Comparison of ENCODE assay signal across 14 cellular contexts in genomic region chr7:55439627-55440026, GRCh38.
DNase-seq lines count a peak whose midpoint lies in the region; ATAC-seq and TF ChIP-seq lines count a peak whose summit lies in the region.
"Had no signal": no experiment of that assay in that cellular context is flagged by ENCODE, and none has a peak within 500 bp of the region (broad histone marks: within the 10 kb centered on the region; RNA-seq: fewer than 3 reads in every experiment).

No MANE protein-coding gene starts in this region.

- H3K9me3 Mint-ChIP-seq in activated naive CD4-positive, alpha-beta T cell treated with anti-CD3 and anti-CD28 coated beads for 36 hours: no peaks in the 10 kb centered on the region
- H3K9me3 Mint-ChIP-seq in activated naive CD4-positive, alpha-beta T cell treated with anti-CD3 and anti-CD28 coated beads, Interleukin-2, amount 10 ng/mL, durations not matched to agents 7 days and 5 days: no peaks in the 10 kb centered on the region
- H3K9me3 Mint-ChIP-seq: effector memory CD8-positive, alpha-beta T cell; neural crest cell had no signal

- H2AFZ ChIP-seq in PC-9: no peak overlapping the region

- POLR2A ChIA-PET in PC-9 (lab: Charles Lee; ENCODE audit: unreplicated experiment): no interaction called here

- no peaks in the 10 kb centered on the region for H3K79me2 ChIP-seq in PC-9 (ENCODE audit: low read depth)

- ATAC-seq in HG02610 (IDR thresholded peaks at IDR 0.05; ENCODE audit: unreplicated experiment): no peak
- ATAC-seq: effector memory CD8-positive, alpha-beta T cell had no signal

- H3K4me3 ChIP-seq in skeletal muscle satellite cell (ENCODE audit: low read length) (no peak overlapping the region), PC-9 (no peak overlapping the region)
- H3K4me3 ChIP-seq: thoracic aorta had no signal

- H3K4me1 ChIP-seq in skeletal muscle satellite cell (ENCODE audit: control insufficient read depth, insufficient read depth, low read length): peaks cover 26% of the 10 kb centered on the region
- H3K4me1 ChIP-seq in PC-9 (replicated peaks; ENCODE audit: insufficient read depth): no peaks in the 10 kb centered on the region
- H3K4me1 ChIP-seq: Caco-2 had no signal

- no peaks in the 10 kb centered on the region for H4K20me1 ChIP-seq in PC-9 (ENCODE audit: insufficient read depth)

- CTCF ChIA-PET in activated naive CD4-positive, alpha-beta T cell treated with anti-CD3 and anti-CD28 coated beads for 36 hours (lab: Charles Lee): no interaction called here
- CTCF ChIA-PET in activated naive CD4-positive, alpha-beta T cell treated with anti-CD3 and anti-CD28 coated beads, Interleukin-2, amount 10 ng/mL, durations not matched to agents 7 days and 5 days (lab: Charles Lee): no interaction called here
- CTCF ChIA-PET in PC-9 (lab: Charles Lee): interaction anchor here (0.5 kb wide), 1 partner anchor 626 kb away, joined by 16 read pairs; no protein-coding TSS in a partner anchor

- H3K27me3 ChIP-seq in skeletal muscle satellite cell (ENCODE audit: control insufficient read depth, insufficient read depth, low read length) (no peaks in the 10 kb centered on the region), PC-9 (ENCODE audit: insufficient read depth, low read depth) (no peaks in the 10 kb centered on the region)

- no TSS peak for BruUV-seq in PC-9 (replicated peaks; lab: Mats Ljungman, UMichigan)

- TF ChIP-seq CTCF in PC-9 (conservative IDR thresholded peaks at IDR 0.05): no peak

- H3K4me2 ChIP-seq in skeletal muscle satellite cell (ENCODE audit: low read length): peak overlapping the region; percentile 46
- H3K4me2 ChIP-seq in PC-9: no peak overlapping the region

- H3K36me3 Mint-ChIP-seq in activated naive CD4-positive, alpha-beta T cell treated with anti-CD3 and anti-CD28 coated beads for 36 hours (ENCODE audit: low read depth): no peaks in the 10 kb centered on the region
- H3K36me3 Mint-ChIP-seq in activated naive CD4-positive, alpha-beta T cell treated with anti-CD3 and anti-CD28 coated beads, Interleukin-2, amount 10 ng/mL, durations not matched to agents 7 days and 5 days: peaks cover 2% of the 10 kb centered on the region

- no peak overlapping the region for H3K9ac ChIP-seq in skeletal muscle satellite cell (ENCODE audit: low read depth, low read length)

- no peak overlapping the region for H3K27ac ChIP-seq in PC-9
- H3K27ac ChIP-seq: thoracic aorta had no signal

- intact Hi-C loops in activated naive CD4-positive, alpha-beta T cell treated with anti-CD3 and anti-CD28 coated beads for 36 hours (cut with micrococcal nuclease): no loop called here
- intact Hi-C loops in PC-9 (cut with micrococcal nuclease; ENCODE audit: unreplicated experiment): loop anchor here (5.0 to 10.0 kb wide), 6 partner anchors 63 to 575 kb away; partner anchors contain the start of genes NIPSNAP2 and VOPP1

- no peaks in the 10 kb centered on the region for H3K27me3 Mint-ChIP-seq in activated naive CD4-positive, alpha-beta T cell treated with anti-CD3 and anti-CD28 coated beads for 36 hours (ENCODE audit: low read depth)
- no peaks in the 10 kb centered on the region for H3K27me3 Mint-ChIP-seq in activated naive CD4-positive, alpha-beta T cell treated with anti-CD3 and anti-CD28 coated beads, Interleukin-2, amount 10 ng/mL, durations not matched to agents 7 days and 5 days
- H3K27me3 Mint-ChIP-seq: effector memory CD8-positive, alpha-beta T cell had no signal

- H3K4me3 Mint-ChIP-seq in activated naive CD4-positive, alpha-beta T cell treated with anti-CD3 and anti-CD28 coated beads for 36 hours: no peak overlapping the region
- no peak overlapping the region for H3K4me3 Mint-ChIP-seq in activated naive CD4-positive, alpha-beta T cell treated with anti-CD3 and anti-CD28 coated beads, Interleukin-2, amount 10 ng/mL, durations not matched to agents 7 days and 5 days
- H3K4me3 Mint-ChIP-seq: effector memory CD8-positive, alpha-beta T cell; neural crest cell had no signal

- peak; percentile 39 for DNase-seq in activated naive CD4-positive, alpha-beta T cell treated with anti-CD3 and anti-CD28 coated beads for 36 hours
- no peak for DNase-seq in activated naive CD4-positive, alpha-beta T cell treated with anti-CD3 and anti-CD28 coated beads, Interleukin-2, amount 10 ng/mL, durations not matched to agents 7 days and 5 days
- DNase-seq in NCI-H2107 treated with DMSO at 0.1 percent for 48 hours (lab: John Stamatoyannopoulos, UW; ENCODE audit: unreplicated experiment): peak; percentile 57
- peak; percentile 18 for DNase-seq in cerebellar cortex (ENCODE audit: low spot score)
- DNase-seq in activated gamma-delta T cell treated with Interleukin-2 at 50 U/mL for 16 hours: no peak
- DNase-seq in PC-9: no peak
- DNase-seq: Caco-2; effector memory CD8-positive, alpha-beta T cell; stimulated activated CD4-positive, alpha-beta T cell treated with anti-CD3 and anti-CD28 coated beads, Interleukin-2, amount 100 ng/mL, for 48 hours; T1000 had no signal

- no peaks in the 10 kb centered on the region for H3K9me2 ChIP-seq in PC-9 (ENCODE audit: insufficient read depth)

- H3K27ac Mint-ChIP-seq in activated naive CD4-positive, alpha-beta T cell treated with anti-CD3 and anti-CD28 coated beads for 36 hours: no peak overlapping the region
- H3K27ac Mint-ChIP-seq in activated naive CD4-positive, alpha-beta T cell treated with anti-CD3 and anti-CD28 coated beads, Interleukin-2, amount 10 ng/mL, durations not matched to agents 7 days and 5 days: no peak overlapping the region

- H3K4me1 Mint-ChIP-seq in activated naive CD4-positive, alpha-beta T cell treated with anti-CD3 and anti-CD28 coated beads for 36 hours (ENCODE audit: low read depth): peaks cover 38% of the 10 kb centered on the region
- H3K4me1 Mint-ChIP-seq in activated naive CD4-positive, alpha-beta T cell treated with anti-CD3 and anti-CD28 coated beads, Interleukin-2, amount 10 ng/mL, durations not matched to agents 7 days and 5 days: peaks cover 35% of the 10 kb centered on the region

- H3F3A ChIP-seq in PC-9 (ENCODE audit: insufficient read depth, low read depth): no peaks in the 10 kb centered on the region

- H3K36me3 ChIP-seq in skeletal muscle satellite cell (ENCODE audit: insufficient read depth, low read length) (no peaks in the 10 kb centered on the region), PC-9 (ENCODE audit: low read depth) (no peaks in the 10 kb centered on the region)
- H3K36me3 ChIP-seq: thoracic aorta had no signal

- H3K9me3 ChIP-seq in skeletal muscle satellite cell (replicated peaks; ENCODE audit: low read length) (no peaks in the 10 kb centered on the region), PC-9 (ENCODE audit: insufficient read depth, low read depth) (no peaks in the 10 kb centered on the region)
- H3K9me3 ChIP-seq: Caco-2, thoracic aorta had no signal

Comparison
In these comparisons a context has a peak if more than half of its experiments do, and no peak if none do; other contexts are left out.
1. DNase-seq: peak in activated naive CD4-positive, alpha-beta T cell treated with anti-CD3 and anti-CD28 coated beads for 36 hours (single experiment), NCI-H2107 treated with DMSO at 0.1 percent for 48 hours (single experiment) and cerebellar cortex (single experiment); none in activated naive CD4-positive, alpha-beta T cell treated with anti-CD3 and anti-CD28 coated beads, Interleukin-2, amount 10 ng/mL, durations not matched to agents 7 days and 5 days (single experiment), activated gamma-delta T cell treated with Interleukin-2 at 50 U/mL for 16 hours (single experiment) and PC-9 (0 of 2).